8 cellular contexts compared by ENCODE assay signal in genomic region chr1:40530735-40531380, GRCh38. TPM values are rescaled to one million over a fixed set of nuclear protein-coding genes. Genes with fewer than 3 reads are reported as not detected.
DNase-seq lines count a peak whose midpoint lies in the region; ATAC-seq and TF ChIP-seq lines count a peak whose summit lies in the region.

No MANE protein-coding gene starts in this region.

- TF ChIP-seq RAD21 in HCT116 (IDR thresholded peaks at IDR 0.05; ENCODE audit: low read depth): no peak

- H3K4me1 ChIP-seq in HCT116 (ENCODE audit: control insufficient read depth in 1 of 2, insufficient read depth in 2 of 2, low read length in 2 of 2) (peaks cover 7 to 11% of the 10 kb centered on the region in 2 experiments; a peak in 3 of 4 replicates), heart right ventricle (peaks cover 0 to 23% (median 17%) of the 10 kb centered on the region in 9 donors), sigmoid colon (peaks cover 0 to 18% (median 13%) of the 10 kb centered on the region in 4 donors)

- TSS peak; percentile 96 for BruUV-seq in HCT116 (replicated peaks; lab: Mats Ljungman, UMichigan)

- peak overlapping the region; percentile 63 for H3K9ac ChIP-seq in HCT116 (ENCODE audit: low read length)

- TF ChIP-seq EP300 in sigmoid colon (IDR thresholded peaks at IDR 0.05): no peak

- H3K27me3 ChIP-seq in HCT116 (ENCODE audit: insufficient read depth, low read length): no peaks in the 10 kb centered on the region
- H3K27me3 ChIP-seq in heart right ventricle: no peaks in the 10 kb centered on the region
- no peaks in the 10 kb centered on the region for H3K27me3 ChIP-seq in sigmoid colon

- peak overlapping the region; percentile 69 for H2AFZ ChIP-seq in HCT116 (ENCODE audit: low read depth, low read length, poor library complexity, severe bottlenecking)

- no peaks in the 10 kb centered on the region for H4K20me1 ChIP-seq in HCT116 (ENCODE audit: insufficient read depth)

- H3K4me2 ChIP-seq in HCT116 (ENCODE audit: low read length): peak overlapping the region; percentile 86

- ATAC-seq in HCT116 (peak; percentile 13; the same call in 1 of the 2 replicates), heart right ventricle (peak; percentile 2 to 28 (median 18))

- H3K36me3 ChIP-seq in HCT116 (ENCODE audit: control insufficient read depth in 1 of 2, insufficient read depth in 2 of 2, low read length in 2 of 2): no peaks in the 10 kb centered on the region; a peak in 1 of 4 replicates
- H3K36me3 ChIP-seq in heart right ventricle: peaks cover 0 to 21% (median 6%) of the 10 kb centered on the region in 9 donors
- no peaks in the 10 kb centered on the region for H3K36me3 ChIP-seq in sigmoid colon

- H3K79me2 ChIP-seq in HCT116 (ENCODE audit: insufficient read depth, low read length): no peaks in the 10 kb centered on the region

- H3K4me3 ChIP-seq in HCT116 (replicated peaks in 1 of 2; ENCODE audit: low read depth in 1 of 2, low read length in 2 of 2): peak overlapping the region; percentile 61 to 72
- H3K4me3 ChIP-seq in WI38 (ENCODE audit: low read depth, low read length): peak overlapping the region; percentile 74
- H3K4me3 ChIP-seq in heart right ventricle: peak overlapping the region; percentile 43 to 77 (median 70)
- H3K4me3 ChIP-seq in sigmoid colon: peak overlapping the region; percentile 63 to 82 (median 72)

- TF ChIP-seq CTCF in HCT116 (IDR thresholded peaks at IDR 0.05 in 2 of 3, conservative IDR thresholded peaks at IDR 0.05 in 1 of 3; ENCODE audit: borderline replicate concordance in 1 of 3, insufficient read depth in 1 of 3, low read depth in 2 of 3, low read length in 2 of 3) (no peak), WI38 (IDR thresholded peaks at IDR 0.05; ENCODE audit: low read depth, low read length) (no peak), heart right ventricle (IDR thresholded peaks at IDR 0.05) (no peak), sigmoid colon (IDR thresholded peaks at IDR 0.05) (no peak)

- CTCF ChIA-PET in HCT116 (lab: Charles Lee): interaction anchor here (1.3 to 2.4 kb wide), 2 partner anchors 138 to 421 kb away, joined by 4 to 10 read pairs; no protein-coding TSS in a partner anchor

- DNase-seq in COR-L47 (lab: John Stamatoyannopoulos, UW) (peak; percentile 0), HCT116 (ENCODE audit: low read depth, low spot score) (no peak), heart right ventricle (no peak), sigmoid colon (no peak), globus pallidus (ENCODE audit: low spot score) (no peak), EL (no peak), DMS79 treated with DMSO at 0.1 percent for 48 hours (lab: John Stamatoyannopoulos, UW) (no peak)

- TF ChIP-seq POLR2A in HCT116 (IDR thresholded peaks at IDR 0.05; ENCODE audit: borderline replicate concordance, extremely low read depth, insufficient read depth, insufficient read length) (no peak), sigmoid colon (IDR thresholded peaks at IDR 0.05) (no peak)

- WGBS in heart right ventricle, 2 donors: 18 to 30% methylated on average over 5 of the region's 5 CpGs
- WGBS in sigmoid colon, 2 donors: 32 to 42% methylated on average over 5 of the region's 5 CpGs

- no peaks in the 10 kb centered on the region for H3K9me3 ChIP-seq in HCT116 (ENCODE audit: control insufficient read depth in 1 of 2, insufficient read depth in 1 of 2, low read depth in 1 of 2, low read length in 2 of 2)
- H3K9me3 ChIP-seq in heart right ventricle: peaks cover 0 to 8% (median 0%) of the 10 kb centered on the region in 11 donors
- no peaks in the 10 kb centered on the region for H3K9me3 ChIP-seq in sigmoid colon

- POLR2A ChIA-PET in HCT116 (lab: Charles Lee): interaction anchor here (0.7 to 1.0 kb wide), 2 partner anchors 63 to 160 kb away, joined by 3 read pairs; partner anchors contain the start of gene NFYC

- peak overlapping the region; percentile 68 for H3K27ac ChIP-seq in HCT116 (ENCODE audit: low read depth, low read length)
- peak overlapping the region in 9 of 10 donors; percentile 72 to 89 (median 84) for H3K27ac ChIP-seq in heart right ventricle
- peak overlapping the region; percentile 77 to 89 (median 84) for H3K27ac ChIP-seq in sigmoid colon

- intact Hi-C loops in HCT116 (cut with micrococcal nuclease) (loop anchor here (5.0 kb wide), 1 partner anchor 136 kb away; the partner anchor contains the start of gene RIMS3), heart right ventricle (cut with DNase I) (no loop called here), sigmoid colon (cut with DNase I) (loop anchor here (10.0 kb wide), 1 partner anchor 314 kb away; no protein-coding TSS in a partner anchor)

- no peaks in the 10 kb centered on the region for H3K9me2 ChIP-seq in HCT116 (ENCODE audit: insufficient read depth)

- RAD21 ChIA-PET in HCT116 (lab: Charles Lee; ENCODE audit: low non-redundant PET in 1 of 2, low total read pairs in 2 of 2, uncharacterized antibody in 2 of 2, unreplicated experiment in 2 of 2): no interaction called here

TF ChIP-seq in HCT116, 20 proteins besides CTCF, POLR2A, EP300 and RAD21:
- TF ChIP-seq SIN3A (IDR thresholded peaks at IDR 0.05; ENCODE audit: low read depth) (no peak), JUND (IDR thresholded peaks at IDR 0.05) (no peak), SP1 (IDR thresholded peaks at IDR 0.05; ENCODE audit: low read depth) (no peak)

RNA-seq across cellular contexts. Expression of gene ZNF684, which starts 0.6 kb away (rescaled TPM):
- total RNA-seq in HCT116 (2021; ENCODE audit: unreplicated experiment) (5.3 TPM), heart right ventricle (10 to 100 TPM in 3 of 10 donors, 1 to 10 TPM in 7; 5.7 to 11.6 (median 8.6) TPM), sigmoid colon (1 to 10 TPM; 2.2 to 6.1 (median 3.7) TPM)
- 2.2 and 3.4 TPM in 2 replicates for polyA plus RNA-seq in HCT116 (2012)
- polyA plus RNA-seq in heart right ventricle (10 to 100 TPM in 1 of 2 donors, 1 to 10 TPM in 1; 5.1 to 10.4 TPM), sigmoid colon (1 to 10 TPM; 3.0 to 5.4 (median 4.9) TPM)

RNA-seq across cellular contexts. Expression of gene EXO5, which starts 22.3 kb away (rescaled TPM):
- 0.57 TPM for total RNA-seq in HCT116 (2021; ENCODE audit: unreplicated experiment)
- 0.21 and 0.73 TPM in 2 replicates for polyA plus RNA-seq in HCT116 (2012)
- total RNA-seq in heart right ventricle: 1 to 10 TPM; 2.4 to 5.3 (median 3.6) TPM
- polyA plus RNA-seq in heart right ventricle: 1 to 10 TPM; 2.3 to 3.3 TPM
- 1 to 10 TPM; 5.4 to 8.6 (median 7.7) TPM for total RNA-seq in sigmoid colon
- polyA plus RNA-seq in sigmoid colon: 1 to 10 TPM; 1.2 to 6.9 (median 6.5) TPM

RNA-seq across cellular contexts. Expression of gene ZFP69, which starts 53.8 kb away (rescaled TPM):
- total RNA-seq in HCT116 (2021; ENCODE audit: unreplicated experiment) (not detected), heart right ventricle (1 to 10 TPM; 1.1 to 2.6 (median 1.3) TPM), sigmoid colon (1 to 10 TPM; 2.3 to 7.2 (median 3.7) TPM)
- not detected in 2 replicates for polyA plus RNA-seq in HCT116 (2012)
- polyA plus RNA-seq in heart right ventricle (1 to 10 TPM; 1.5 to 2.6 TPM), sigmoid colon (1 to 10 TPM in 2 of 3 donors, under 1 TPM in 1; 0.92 to 2.5 (median 1.8) TPM)

Comparison
In these comparisons a context has a peak if more than half of its experiments do, and no peak if none do; other contexts are left out.
1. intact Hi-C loops: an anchor here in HCT116 (5.0 kb wide) and sigmoid colon (10.0 kb wide); none called in heart right ventricle.